Comparison of ENCODE assay signal across 2 cellular contexts in the genomic region with DNA sequence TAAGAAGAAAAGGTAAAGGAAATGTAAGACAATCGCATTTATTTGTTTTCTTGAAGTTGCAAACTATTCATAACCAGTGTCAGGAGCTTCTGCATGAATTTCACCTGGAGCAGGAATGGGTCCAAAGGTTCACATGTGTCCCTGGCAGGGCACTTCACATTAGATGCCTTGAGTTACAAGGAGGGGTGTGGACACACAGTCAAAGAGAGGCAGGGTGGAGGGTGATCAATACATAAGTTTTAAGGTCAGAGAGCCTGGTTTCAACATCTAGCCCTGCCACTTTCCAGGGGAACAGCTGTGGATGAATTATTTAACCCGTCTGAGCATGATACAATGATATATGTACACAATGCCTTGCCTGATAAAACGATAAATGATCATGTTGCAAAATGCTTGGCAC.
TF ChIP-seq lines count a peak whose summit lies in the region.

No MANE protein-coding gene starts in this region.

TF ChIP-seq in liver, 16 proteins besides CTCF, POLR2A, EP300 and RAD21:
- TF ChIP-seq TAF1 (conservative IDR thresholded peaks at IDR 0.05), result no peak
- TF ChIP-seq RXRA (IDR thresholded peaks at IDR 0.05), result peak in 1 of 2 donors; percentile 8
- no peak for TF ChIP-seq FOXA2 (IDR thresholded peaks at IDR 0.05)
- TF ChIP-seq HNF4A (conservative IDR thresholded peaks at IDR 0.05), result peak; percentile 23 to 31
- TF ChIP-seq ZBTB33 (IDR thresholded peaks at IDR 0.05), result no peak
- TF ChIP-seq HNF4G (IDR thresholded peaks at IDR 0.05), result no peak
- TF ChIP-seq, protein P1, sequence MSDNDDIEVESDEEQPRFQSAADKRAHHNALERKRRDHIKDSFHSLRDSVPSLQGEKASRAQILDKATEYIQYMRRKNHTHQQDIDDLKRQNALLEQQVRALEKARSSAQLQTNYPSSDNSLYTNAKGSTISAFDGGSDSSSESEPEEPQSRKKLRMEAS (IDR thresholded peaks at IDR 0.05), result no peak

TF ChIP-seq in HepG2, 621 proteins besides CTCF, POLR2A, EP300 and RAD21:
- TF ChIP-seq, protein P2, sequence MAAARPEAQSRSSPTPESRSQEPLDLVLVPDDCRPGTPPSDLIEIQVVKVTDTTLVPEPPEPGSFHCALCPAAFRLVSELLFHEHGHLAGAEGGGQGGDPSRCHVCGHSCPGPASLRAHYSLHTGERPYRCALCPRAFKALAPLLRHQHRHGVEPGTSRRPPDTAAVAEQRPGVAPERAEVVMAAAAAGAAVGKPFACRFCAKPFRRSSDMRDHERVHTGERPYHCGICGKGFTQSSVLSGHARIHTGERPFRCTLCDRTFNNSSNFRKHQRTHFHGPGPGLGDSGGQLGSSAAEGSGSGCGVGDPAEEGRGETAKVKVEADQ (CRISPR knock-in tag; IDR thresholded peaks at IDR 0.05; ENCODE audit: borderline replicate concordance), result no peak
- no peak for TF ChIP-seq ZNF776 (CRISPR knock-in tag; IDR thresholded peaks at IDR 0.05)
- TF ChIP-seq ZBTB34 (CRISPR knock-in tag; IDR thresholded peaks at IDR 0.05), result no peak
- TF ChIP-seq SALL2 (CRISPR knock-in tag; IDR thresholded peaks at IDR 0.05), result no peak
- TF ChIP-seq SYNCRIP (IDR thresholded peaks at IDR 0.05; ENCODE audit: insufficient read depth, low read depth, low read length), result no peak
- no peak for TF ChIP-seq ELF4 (CRISPR knock-in tag; IDR thresholded peaks at IDR 0.05; ENCODE audit: borderline replicate concordance)
- TF ChIP-seq REST (IDR thresholded peaks at IDR 0.05; ENCODE audit: borderline replicate concordance in 1 of 2, low read depth in 1 of 2, low read length in 2 of 2), result no peak
- no peak for TF ChIP-seq ZNF101 (CRISPR knock-in tag; IDR thresholded peaks at IDR 0.05; ENCODE audit: borderline replicate concordance, low read depth)
- TF ChIP-seq MBD4 (IDR thresholded peaks at IDR 0.05; ENCODE audit: borderline replicate concordance, low read length), result no peak
- TF ChIP-seq, protein P3, sequence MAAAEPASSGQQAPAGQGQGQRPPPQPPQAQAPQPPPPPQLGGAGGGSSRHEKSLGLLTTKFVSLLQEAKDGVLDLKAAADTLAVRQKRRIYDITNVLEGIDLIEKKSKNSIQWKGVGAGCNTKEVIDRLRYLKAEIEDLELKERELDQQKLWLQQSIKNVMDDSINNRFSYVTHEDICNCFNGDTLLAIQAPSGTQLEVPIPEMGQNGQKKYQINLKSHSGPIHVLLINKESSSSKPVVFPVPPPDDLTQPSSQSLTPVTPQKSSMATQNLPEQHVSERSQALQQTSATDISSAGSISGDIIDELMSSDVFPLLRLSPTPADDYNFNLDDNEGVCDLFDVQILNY (CRISPR knock-in tag; conservative IDR thresholded peaks at IDR 0.05), result no peak
- no peak for TF ChIP-seq IKZF4 (CRISPR knock-in tag; IDR thresholded peaks at IDR 0.05; ENCODE audit: borderline replicate concordance, low read depth, not compliant biosample characterization)
- no peak for TF ChIP-seq LRRFIP1 (CRISPR knock-in tag; conservative IDR thresholded peaks at IDR 0.05)
- no peak for TF ChIP-seq ZNF317 (CRISPR knock-in tag; IDR thresholded peaks at IDR 0.05)
